In the genomic region with DNA sequence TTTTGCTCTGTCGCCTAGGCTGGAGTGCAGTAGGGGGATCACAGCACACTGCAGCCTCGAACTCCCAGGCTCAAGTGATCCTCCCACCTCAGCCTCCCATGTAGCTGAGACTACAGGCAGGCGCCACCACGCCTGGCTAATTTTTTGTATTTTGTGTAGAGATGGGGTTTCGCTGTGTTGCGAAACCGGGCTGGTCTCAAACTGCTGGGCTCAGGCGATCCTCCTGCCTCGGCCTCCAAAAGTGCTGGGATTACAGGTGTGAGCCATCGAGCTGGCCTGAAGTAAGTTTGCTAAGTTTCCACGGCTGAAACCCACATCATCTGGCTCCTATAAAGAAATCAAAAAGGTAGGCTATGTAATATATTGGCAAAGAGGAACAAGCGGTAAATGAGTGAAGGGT, we compare ENCODE assay signal across 1 cellular context.
TF ChIP-seq lines count a peak whose summit lies in the region.

No MANE protein-coding gene starts in this region.

TF ChIP-seq in GM23338, 12 proteins besides CTCF, POLR2A, EP300 and RAD21 (continued from another document):
- TF ChIP-seq, protein P1, sequence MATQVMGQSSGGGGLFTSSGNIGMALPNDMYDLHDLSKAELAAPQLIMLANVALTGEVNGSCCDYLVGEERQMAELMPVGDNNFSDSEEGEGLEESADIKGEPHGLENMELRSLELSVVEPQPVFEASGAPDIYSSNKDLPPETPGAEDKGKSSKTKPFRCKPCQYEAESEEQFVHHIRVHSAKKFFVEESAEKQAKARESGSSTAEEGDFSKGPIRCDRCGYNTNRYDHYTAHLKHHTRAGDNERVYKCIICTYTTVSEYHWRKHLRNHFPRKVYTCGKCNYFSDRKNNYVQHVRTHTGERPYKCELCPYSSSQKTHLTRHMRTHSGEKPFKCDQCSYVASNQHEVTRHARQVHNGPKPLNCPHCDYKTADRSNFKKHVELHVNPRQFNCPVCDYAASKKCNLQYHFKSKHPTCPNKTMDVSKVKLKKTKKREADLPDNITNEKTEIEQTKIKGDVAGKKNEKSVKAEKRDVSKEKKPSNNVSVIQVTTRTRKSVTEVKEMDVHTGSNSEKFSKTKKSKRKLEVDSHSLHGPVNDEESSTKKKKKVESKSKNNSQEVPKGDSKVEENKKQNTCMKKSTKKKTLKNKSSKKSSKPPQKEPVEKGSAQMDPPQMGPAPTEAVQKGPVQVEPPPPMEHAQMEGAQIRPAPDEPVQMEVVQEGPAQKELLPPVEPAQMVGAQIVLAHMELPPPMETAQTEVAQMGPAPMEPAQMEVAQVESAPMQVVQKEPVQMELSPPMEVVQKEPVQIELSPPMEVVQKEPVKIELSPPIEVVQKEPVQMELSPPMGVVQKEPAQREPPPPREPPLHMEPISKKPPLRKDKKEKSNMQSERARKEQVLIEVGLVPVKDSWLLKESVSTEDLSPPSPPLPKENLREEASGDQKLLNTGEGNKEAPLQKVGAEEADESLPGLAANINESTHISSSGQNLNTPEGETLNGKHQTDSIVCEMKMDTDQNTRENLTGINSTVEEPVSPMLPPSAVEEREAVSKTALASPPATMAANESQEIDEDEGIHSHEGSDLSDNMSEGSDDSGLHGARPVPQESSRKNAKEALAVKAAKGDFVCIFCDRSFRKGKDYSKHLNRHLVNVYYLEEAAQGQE (IDR thresholded peaks at IDR 0.05; ENCODE audit: unreplicated experiment) = no peak
- TF ChIP-seq ZNF114 (CRISPR knock-in tag; IDR thresholded peaks at IDR 0.05) (no peak), STAT1 (IDR thresholded peaks at IDR 0.05; ENCODE audit: unreplicated experiment) (no peak), NANOG (IDR thresholded peaks at IDR 0.05; ENCODE audit: borderline replicate concordance) (no peak), ZNF331 (CRISPR knock-in tag; IDR thresholded peaks at IDR 0.05; ENCODE audit: low read depth) (no peak), POLR2AphosphoS5 (IDR thresholded peaks at IDR 0.05; ENCODE audit: low read depth) (no peak), CREB1 (CRISPR knock-in tag; IDR thresholded peaks at IDR 0.05; ENCODE audit: low read depth) (no peak)
- TF ChIP-seq, protein P2, sequence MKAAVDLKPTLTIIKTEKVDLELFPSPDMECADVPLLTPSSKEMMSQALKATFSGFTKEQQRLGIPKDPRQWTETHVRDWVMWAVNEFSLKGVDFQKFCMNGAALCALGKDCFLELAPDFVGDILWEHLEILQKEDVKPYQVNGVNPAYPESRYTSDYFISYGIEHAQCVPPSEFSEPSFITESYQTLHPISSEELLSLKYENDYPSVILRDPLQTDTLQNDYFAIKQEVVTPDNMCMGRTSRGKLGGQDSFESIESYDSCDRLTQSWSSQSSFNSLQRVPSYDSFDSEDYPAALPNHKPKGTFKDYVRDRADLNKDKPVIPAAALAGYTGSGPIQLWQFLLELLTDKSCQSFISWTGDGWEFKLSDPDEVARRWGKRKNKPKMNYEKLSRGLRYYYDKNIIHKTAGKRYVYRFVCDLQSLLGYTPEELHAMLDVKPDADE (IDR thresholded peaks at IDR 0.05) = no peak
